Comparison of ENCODE assay signal across 1 cellular context in genomic region chr16:2673066-2673999, GRCh38.
TF ChIP-seq lines count a peak whose summit lies in the region.

No MANE protein-coding gene starts in this region.

TF ChIP-seq in H1, 55 proteins besides CTCF, POLR2A, EP300 and RAD21 (continued from another document):
- TF ChIP-seq CREB1 (IDR thresholded peaks at IDR 0.05): peak; percentile 84
- TF ChIP-seq SP4 (IDR thresholded peaks at IDR 0.05; ENCODE audit: low read length): no peak
- TF ChIP-seq POU5F1 (IDR thresholded peaks at IDR 0.05; ENCODE audit: low read depth, low read length): no peak
- TF ChIP-seq KDM4A (IDR thresholded peaks at IDR 0.05; ENCODE audit: low read depth, low read length, severe bottlenecking): peak; percentile 68
- TF ChIP-seq SIN3A (conservative IDR thresholded peaks at IDR 0.05 in 1 of 2, IDR thresholded peaks at IDR 0.05 in 1 of 2; ENCODE audit: low read depth in 1 of 2, low read length in 2 of 2): 0 out of 4 replicates have a peak, but pooled peaks of 1 of the 2 experiments have one; percentile 26
